20 cellular contexts compared by ENCODE assay signal in the genomic region with DNA sequence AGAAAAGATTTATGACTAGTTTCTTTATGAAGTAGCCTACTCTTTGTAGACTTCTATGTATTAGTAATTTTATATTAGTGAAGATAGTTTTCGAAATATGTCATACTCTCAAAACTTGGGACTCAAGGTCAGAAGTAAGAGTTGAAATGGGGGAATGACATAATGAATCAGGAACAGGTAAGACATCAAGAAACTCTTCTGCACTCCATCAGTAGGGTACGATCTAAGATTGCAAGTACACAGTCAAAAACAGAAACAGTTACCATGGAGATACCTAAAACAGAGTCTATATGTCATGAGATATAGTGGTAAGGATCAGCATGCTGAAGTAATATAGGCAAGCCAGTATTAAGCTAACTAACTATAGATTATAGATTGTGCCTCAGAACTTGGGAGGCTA.
DNase-seq lines count a peak whose midpoint lies in the region; ATAC-seq, FAIRE-seq and TF ChIP-seq lines count a peak whose summit lies in the region.
"Had no signal": no experiment of that assay in that cellular context is flagged by ENCODE, and none has a peak within 500 bp of the region (broad histone marks: within the 10 kb centered on the region; RNA-seq: fewer than 3 reads in every experiment).

No MANE protein-coding gene starts in this region.

- H4K20me1 ChIP-seq in smooth muscle cell (ENCODE audit: low read depth): no peaks in the 10 kb centered on the region

- 95% methylated on average over 2 of the region's 2 CpGs for WGBS in smooth muscle cell (ENCODE audit: low lambda C conversion rate)

- no peaks in the 10 kb centered on the region for H3K4me1 Mint-ChIP-seq in activated T-helper 17 cell treated with anti-CD3 and anti-CD28 coated beads, Interleukin-2, amount 50 U/mL, for 72 hours
- H3K4me1 Mint-ChIP-seq: brain had no signal

- H3K4me3 ChIP-seq in smooth muscle cell: no peak overlapping the region
- H3K4me3 ChIP-seq in right atrium auricular region: no peak overlapping the region
- H3K4me3 ChIP-seq: dorsolateral prefrontal cortex had no signal

- no peak for TF ChIP-seq CTCF in smooth muscle cell (IDR thresholded peaks at IDR 0.05; ENCODE audit: borderline replicate concordance, insufficient read depth, poor library complexity, severe bottlenecking)
- no peak for TF ChIP-seq CTCF in D721Med (IDR thresholded peaks at IDR 0.05; ENCODE audit: insufficient read depth, missing control alignments)
- no peak for TF ChIP-seq CTCF in right atrium auricular region (IDR thresholded peaks at IDR 0.05)

- H3K4me2 ChIP-seq in smooth muscle cell: no peak overlapping the region

- no peak overlapping the region for H3K27ac Mint-ChIP-seq in activated T-helper 17 cell treated with anti-CD3 and anti-CD28 coated beads, Interleukin-2, amount 50 U/mL, for 72 hours
- H3K27ac Mint-ChIP-seq: activated CD8-positive, alpha-beta T cell treated with anti-CD3 and anti-CD28 coated beads, Interleukin-2, amount 10 ng/mL, durations not matched to agents 7 days and 5 days; brain; naive thymus-derived CD8-positive, alpha-beta T cell had no signal

- H3K79me2 ChIP-seq in smooth muscle cell (ENCODE audit: low read depth): no peaks in the 10 kb centered on the region

- no peaks in the 10 kb centered on the region for H3K27me3 Mint-ChIP-seq in activated T-helper 17 cell treated with anti-CD3 and anti-CD28 coated beads, Interleukin-2, amount 50 U/mL, for 72 hours
- H3K27me3 Mint-ChIP-seq: brain; naive thymus-derived CD8-positive, alpha-beta T cell had no signal

- no peak for DNase-seq in smooth muscle cell (lab: John Stamatoyannopoulos, UW; ENCODE audit: unreplicated experiment)
- DNase-seq in D721Med (ENCODE audit: insufficient read length, low spot score): no peak
- DNase-seq in right atrium auricular region (ENCODE audit: low spot score): no peak
- DNase-seq: activated CD8-positive, alpha-beta T cell treated with anti-CD3 and anti-CD28 coated beads, Interleukin-2, amount 10 ng/mL, durations not matched to agents 7 days and 5 days; activated effector memory CD4-positive, alpha-beta T cell treated with anti-CD3 and anti-CD28 coated beads, Interleukin-2, amount 50 U/mL, for 16 hours; dorsolateral prefrontal cortex; naive thymus-derived CD8-positive, alpha-beta T cell; NCI-H2029 treated with DMSO at 0.1 percent for 48 hours; NCI-H524 treated with DMSO at 0.1 percent for 48 hours; OCI-M1; stimulated activated CD4-positive, alpha-beta T cell treated with anti-CD3 and anti-CD28 coated beads, Interleukin-4, amount 100 ng/mL, for 1 hour had no signal

- H2AFZ ChIP-seq in smooth muscle cell (ENCODE audit: low read depth): no peak overlapping the region

- ATAC-seq in GM18861 (IDR thresholded peaks at IDR 0.05; ENCODE audit: unreplicated experiment): peak; percentile 70
- ATAC-seq in GM21528 (IDR thresholded peaks at IDR 0.05; ENCODE audit: low FRiP score, unreplicated experiment): peak; percentile 72
- peak; percentile 67 for ATAC-seq in HG03066 (IDR thresholded peaks at IDR 0.05; ENCODE audit: low read depth, unreplicated experiment)
- ATAC-seq in activated T-helper 17 cell treated with anti-CD3 and anti-CD28 coated beads, Interleukin-2, amount 50 U/mL, for 72 hours (replicated peaks): peak; percentile 49
- ATAC-seq: activated CD8-positive, alpha-beta T cell treated with anti-CD3 and anti-CD28 coated beads, Interleukin-2, amount 10 ng/mL, durations not matched to agents 7 days and 5 days; naive thymus-derived CD8-positive, alpha-beta T cell; SK-N-SH treated with all-trans-retinoic acid at 6 μM for 48 hours had no signal

- no peaks in the 10 kb centered on the region for H3K9me3 ChIP-seq in smooth muscle cell (replicated peaks; ENCODE audit: low read depth)
- H3K9me3 ChIP-seq in right atrium auricular region: no peaks in the 10 kb centered on the region

- H3K4me3 Mint-ChIP-seq in activated T-helper 17 cell treated with anti-CD3 and anti-CD28 coated beads, Interleukin-2, amount 50 U/mL, for 72 hours: no peak overlapping the region
- H3K4me3 Mint-ChIP-seq: activated CD8-positive, alpha-beta T cell treated with anti-CD3 and anti-CD28 coated beads, Interleukin-2, amount 10 ng/mL, durations not matched to agents 7 days and 5 days; brain; naive thymus-derived CD8-positive, alpha-beta T cell had no signal

- H3K4me1 ChIP-seq in smooth muscle cell (ENCODE audit: low read depth) (no peaks in the 10 kb centered on the region), right atrium auricular region (no peaks in the 10 kb centered on the region)

- H3K27ac ChIP-seq in smooth muscle cell (ENCODE audit: low read depth): no peak overlapping the region
- no peak overlapping the region for H3K27ac ChIP-seq in right atrium auricular region
- H3K27ac ChIP-seq: C4-2B, dorsolateral prefrontal cortex had no signal

- H3K36me3 Mint-ChIP-seq in activated T-helper 17 cell treated with anti-CD3 and anti-CD28 coated beads, Interleukin-2, amount 50 U/mL, for 72 hours (ENCODE audit: low read depth): no peaks in the 10 kb centered on the region
- H3K36me3 Mint-ChIP-seq: brain had no signal

- H3F3A ChIP-seq in smooth muscle cell (ENCODE audit: low read depth): no peaks in the 10 kb centered on the region

- H3K36me3 ChIP-seq in smooth muscle cell (ENCODE audit: low read depth): no peaks in the 10 kb centered on the region
- H3K36me3 ChIP-seq in right atrium auricular region: no peaks in the 10 kb centered on the region

- FAIRE-seq in D721Med (lab: Jason Lieb, UNC): no peak
- FAIRE-seq: H1, urothelium cell line had no signal

- H3K9ac ChIP-seq in smooth muscle cell (ENCODE audit: low read depth): no peak overlapping the region

- H3K27me3 ChIP-seq in smooth muscle cell (ENCODE audit: low read depth): no peaks in the 10 kb centered on the region
- H3K27me3 ChIP-seq in right atrium auricular region: no peaks in the 10 kb centered on the region
- H3K27me3 ChIP-seq: dorsolateral prefrontal cortex had no signal

- H3K9me3 Mint-ChIP-seq in activated T-helper 17 cell treated with anti-CD3 and anti-CD28 coated beads, Interleukin-2, amount 50 U/mL, for 72 hours: no peaks in the 10 kb centered on the region
- H3K9me3 Mint-ChIP-seq: brain; naive thymus-derived CD8-positive, alpha-beta T cell had no signal
